ENCODE assay signal across 8 cellular contexts in genomic region chr1:86915737-86916235, GRCh38. TPM values are rescaled to one million over a fixed set of nuclear protein-coding genes. Genes with fewer than 3 reads are reported as not detected.
A peak's percentile ranks its signal among the peaks of the same experiment; 100 is the strongest.
DNase-seq lines count a peak whose midpoint lies in the region; ATAC-seq and TF ChIP-seq lines count a peak whose summit lies in the region.

No MANE protein-coding gene starts in this region.

- H3K36me3 ChIP-seq in HUES48 (ENCODE audit: control insufficient read depth, insufficient read depth, low read length) (0 out of 2 replicates have a peak, but pooled peaks cover 5% of the 10 kb centered on the region), duodenal mucosa (ENCODE audit: control insufficient read depth in 1 of 2, insufficient read depth in 2 of 2, low read length in 2 of 2) (peaks cover 0 to 3% of the 10 kb centered on the region in 2 donors)

- H3K4me1 ChIP-seq in HUES48 (ENCODE audit: control insufficient read depth, insufficient read depth, low read length) (peaks cover 13% of the 10 kb centered on the region; the same call in 1 of the 2 replicates), duodenal mucosa (ENCODE audit: control insufficient read depth in 1 of 2, insufficient read depth in 2 of 2, low read length in 2 of 2) (peaks cover 18 to 21% of the 10 kb centered on the region in 2 donors)

- peak; percentile 1 for DNase-seq in AG10803 (ENCODE audit: low read depth)
- peak; percentile 10 for DNase-seq in myocyte (ENCODE audit: low read depth)

- peak overlapping the region; percentile 95 for H3K27ac ChIP-seq in HUES48 (ENCODE audit: low read depth, low read length)
- no peak overlapping the region for H3K27ac ChIP-seq in duodenal mucosa (ENCODE audit: low read depth, low read length)

- no peaks in the 10 kb centered on the region for H3K27me3 ChIP-seq in HUES48 (ENCODE audit: control insufficient read depth, insufficient read depth, low read length)
- no peaks in the 10 kb centered on the region for H3K27me3 ChIP-seq in duodenal mucosa (ENCODE audit: control insufficient read depth in 1 of 2, insufficient read depth in 2 of 2, low read length in 2 of 2)

- H3K4me3 ChIP-seq in AG10803 (ENCODE audit: low read length) = peak overlapping the region; percentile 86
- peak overlapping the region; percentile 79 for H3K4me3 ChIP-seq in HUES48 (ENCODE audit: low read depth, low read length)
- H3K4me3 ChIP-seq in duodenal mucosa (ENCODE audit: low read depth in 1 of 2, low read length in 2 of 2) = peak overlapping the region; percentile 77 to 98

- H3K9me3 ChIP-seq in HUES48 (ENCODE audit: control insufficient read depth, insufficient read depth, low read length) (no peaks in the 10 kb centered on the region), duodenal mucosa (ENCODE audit: control insufficient read depth in 1 of 2, low read length in 2 of 2) (no peaks in the 10 kb centered on the region)

- no peak for TF ChIP-seq CTCF in AG10803 (conservative IDR thresholded peaks at IDR 0.05; ENCODE audit: low read length)

- no peak for ATAC-seq in HG03378 (IDR thresholded peaks at IDR 0.05; ENCODE audit: unreplicated experiment)
- no peak for ATAC-seq in GM21423 (IDR thresholded peaks at IDR 0.05; ENCODE audit: unreplicated experiment)
- no peak for ATAC-seq in GM21515 (IDR thresholded peaks at IDR 0.05; ENCODE audit: unreplicated experiment)
- ATAC-seq in HG02870 (IDR thresholded peaks at IDR 0.05; ENCODE audit: unreplicated experiment) = no peak

- H3K9ac ChIP-seq in HUES48 (ENCODE audit: low read depth, low read length) (peak overlapping the region; percentile 71), duodenal mucosa (ENCODE audit: low read depth in 1 of 2, low read length in 2 of 2) (peak overlapping the region; percentile 43 to 82)

RNA-seq across cellular contexts. Expression of gene HS2ST1, which starts 1.4 kb away (rescaled TPM):
- 28.9 and 38.2 TPM in 2 replicates for total RNA-seq in myocyte
- 15.9 TPM for polyA plus RNA-seq in myocyte (2012)

RNA-seq across cellular contexts. Expression of gene SELENOF, which starts 1.9 kb away (rescaled TPM):
- total RNA-seq in myocyte = 104 and 129 TPM in 2 replicates
- 141 TPM for polyA plus RNA-seq in myocyte (2012)
